23 cellular contexts compared by ENCODE assay signal in the genomic region with DNA sequence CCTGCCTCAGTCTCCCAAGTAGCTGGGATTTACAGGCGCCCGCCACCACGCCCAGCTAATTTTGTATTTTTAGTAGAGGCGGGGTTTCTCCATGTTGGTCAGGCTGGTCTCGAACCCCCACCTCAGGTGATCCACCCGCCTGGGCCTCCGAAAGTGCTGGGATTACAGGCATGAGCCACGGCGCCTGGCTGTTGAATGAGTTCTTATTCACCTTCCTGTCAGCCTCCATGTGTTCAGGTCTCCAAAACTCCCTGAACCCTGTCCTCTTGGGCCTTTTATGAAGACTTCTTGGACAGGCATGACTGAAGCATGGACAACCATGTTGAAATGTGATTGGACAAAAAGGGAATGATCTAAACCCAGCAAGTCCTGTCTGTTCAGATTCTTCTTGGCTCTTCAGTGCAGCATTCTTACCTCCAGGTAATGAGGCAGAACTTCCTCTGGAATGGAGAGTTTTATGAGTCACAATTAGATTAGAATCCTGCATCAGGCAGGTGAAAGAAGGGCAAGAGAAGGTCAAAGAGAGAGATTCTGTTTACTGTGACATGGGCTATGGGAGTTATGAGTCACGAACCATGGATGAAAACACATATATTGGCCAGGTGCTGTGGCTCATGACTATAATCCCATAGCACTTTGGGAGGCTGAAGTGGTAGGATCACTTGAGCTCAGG. TPM values are rescaled to one million over a fixed set of nuclear protein-coding genes. Genes with fewer than 3 reads are reported as not detected.
DNase-seq lines count a peak whose midpoint lies in the region; ATAC-seq, FAIRE-seq and TF ChIP-seq lines count a peak whose summit lies in the region.
"Had no signal": no experiment of that assay in that cellular context is flagged by ENCODE, and none has a peak within 500 bp of the region (broad histone marks: within the 10 kb centered on the region; RNA-seq: fewer than 3 reads in every experiment).

No MANE protein-coding gene starts in this region.

- CTCF ChIA-PET in MCF 10A (lab: Yijun Ruan, JAX) = no interaction called here

- no peaks in the 10 kb centered on the region for H3K36me3 Mint-ChIP-seq in MCF 10A (ENCODE audit: insufficient read depth, unreplicated experiment)
- H3K36me3 Mint-ChIP-seq in T-helper 17 cell (ENCODE audit: low read depth) = no peaks in the 10 kb centered on the region
- H3K36me3 Mint-ChIP-seq: naive B cell had no signal

- no peaks in the 10 kb centered on the region for H3K9me3 Mint-ChIP-seq in MCF 10A (ENCODE audit: unreplicated experiment)
- H3K9me3 Mint-ChIP-seq: central memory CD8-positive, alpha-beta T cell had no signal

- H3K36me3 ChIP-seq in breast epithelium (no peaks in the 10 kb centered on the region), kidney epithelial cell (ENCODE audit: control insufficient read depth, insufficient read depth, low read length) (no peaks in the 10 kb centered on the region)
- H3K36me3 ChIP-seq: pancreas had no signal

- peaks cover 5% of the 10 kb centered on the region for H3K4me1 Mint-ChIP-seq in MCF 10A (ENCODE audit: insufficient read depth, unreplicated experiment)
- no peaks in the 10 kb centered on the region for H3K4me1 Mint-ChIP-seq in T-helper 17 cell
- H3K4me1 Mint-ChIP-seq: central memory CD8-positive, alpha-beta T cell; naive B cell had no signal

- no peaks in the 10 kb centered on the region for H3K27me3 Mint-ChIP-seq in MCF 10A (ENCODE audit: insufficient read depth, unreplicated experiment)
- peaks cover 11% of the 10 kb centered on the region for H3K27me3 Mint-ChIP-seq in T-helper 17 cell

- no peak overlapping the region for H3K27ac Mint-ChIP-seq in MCF 10A (ENCODE audit: low read depth, unreplicated experiment)
- no peak overlapping the region for H3K27ac Mint-ChIP-seq in T-helper 17 cell
- H3K27ac Mint-ChIP-seq: naive B cell had no signal

- no peak overlapping the region for H3K4me3 Mint-ChIP-seq in MCF 10A (ENCODE audit: unreplicated experiment)
- no peak overlapping the region for H3K4me3 Mint-ChIP-seq in T-helper 17 cell
- H3K4me3 Mint-ChIP-seq: central memory CD8-positive, alpha-beta T cell; naive B cell had no signal

- FAIRE-seq in RCC 7860 (lab: Jason Lieb, UNC) = peak; percentile 44
- FAIRE-seq: GM12891, pancreas had no signal

- intact Hi-C loops in MCF 10A (cut with micrococcal nuclease) (no loop called here), breast epithelium (cut with DNase I; ENCODE audit: low total_unique reads) (no loop called here)

- DNase-seq in MCF 10A (ENCODE audit: unreplicated experiment) = peak; percentile 50
- DNase-seq in breast epithelium (ENCODE audit: low spot score in 2 of 2) = no peak
- DNase-seq in RCC 7860 (ENCODE audit: low spot score) = peak; percentile 58
- DNase-seq in kidney epithelial cell (ENCODE audit: low read depth) = peak; percentile 85
- DNase-seq in T-helper 17 cell = no peak
- no peak for DNase-seq in KG1 (lab: John Stamatoyannopoulos, UW)
- DNase-seq in GM19240 (ENCODE audit: insufficient read length, low spot score) = no peak
- DNase-seq in OCI-M2 (lab: John Stamatoyannopoulos, UW; ENCODE audit: unreplicated experiment) = no peak
- DNase-seq: activated CD8-positive, alpha-beta memory T cell treated with anti-CD3 and anti-CD28 coated beads for 24 hours; activated effector memory CD4-positive, alpha-beta T cell treated with Interleukin-2 at 50 U/mL for 16 hours; amygdala; effector CD8-positive, alpha-beta T cell; GDM1; KBM-7; naive B cell; NCI-H82; pancreas; stimulated activated CD4-positive, alpha-beta T cell treated with anti-CD3 and anti-CD28 coated beads, Interleukin-2, amount 100 ng/mL, for 24 hours had no signal

- no peaks in the 10 kb centered on the region for H3K27me3 ChIP-seq in breast epithelium
- no peaks in the 10 kb centered on the region for H3K27me3 ChIP-seq in kidney epithelial cell (ENCODE audit: control insufficient read depth, insufficient read depth, low read length)
- H3K27me3 ChIP-seq: pancreas had no signal

- no peak for TF ChIP-seq POLR2A in breast epithelium (IDR thresholded peaks at IDR 0.05)

- TF ChIP-seq CTCF in MCF 10A (IDR thresholded peaks at IDR 0.05; ENCODE audit: unreplicated experiment) (no peak), breast epithelium (IDR thresholded peaks at IDR 0.05) (no peak), kidney epithelial cell (IDR thresholded peaks at IDR 0.05; ENCODE audit: insufficient read depth, low read length, poor library complexity, severe bottlenecking) (no peak)

- H3K4me3 ChIP-seq in breast epithelium = no peak overlapping the region
- no peak overlapping the region for H3K4me3 ChIP-seq in kidney epithelial cell (ENCODE audit: low read depth, low read length)
- H3K4me3 ChIP-seq: lung, pancreas had no signal

- no TSS peak for BruUV-seq in MCF 10A (replicated peaks; lab: Mats Ljungman, UMichigan)

- POLR2A ChIA-PET in MCF 10A (lab: Yijun Ruan, JAX) = interaction anchor here (0.7 to 0.8 kb wide), 2 partner anchors 11 to 27 kb away, joined by 3 read pairs; no protein-coding TSS in a partner anchor

- no peak for ATAC-seq in T-helper 17 cell

- H3K9me3 ChIP-seq in breast epithelium (no peaks in the 10 kb centered on the region), T-helper 17 cell (ENCODE audit: control insufficient read depth, low read length, poor library complexity, severe bottlenecking) (no peaks in the 10 kb centered on the region)
- H3K9me3 ChIP-seq: pancreas had no signal

- no peak overlapping the region for H3K27ac ChIP-seq in breast epithelium
- H3K27ac ChIP-seq: pancreas had no signal

- no peaks in the 10 kb centered on the region for H3K4me1 ChIP-seq in breast epithelium
- H3K4me1 ChIP-seq: pancreas had no signal

RNA-seq across cellular contexts. Expression of a gene that starts 23.1 kb away (rescaled TPM):
- total RNA-seq in MCF 10A (2022) = 183 and 202 TPM in 2 replicates
- 100 to 1,000 TPM; 264 to 592 (median 493) TPM for total RNA-seq in breast epithelium
- total RNA-seq in kidney epithelial cell = 269 and 292 TPM in 2 replicates
- total RNA-seq in T-helper 17 cell = 100 to 1,000 TPM; 874 to 882 TPM

RNA-seq across cellular contexts. Expression of a gene that starts 43.1 kb away (rescaled TPM):
- not detected in 2 replicates for total RNA-seq in MCF 10A (2022)
- under 1 TPM in 1 of 3 donors, not detected in 2; 0.48 TPM for total RNA-seq in breast epithelium
- not detected in 2 replicates for total RNA-seq in kidney epithelial cell
- total RNA-seq in T-helper 17 cell = not detected
- total RNA-seq: RPMI7951, subcutaneous adipose tissue had no signal

RNA-seq across cellular contexts. Expression of a gene that starts 46.0 kb away (rescaled TPM):
- total RNA-seq in MCF 10A (2022) (23.9 and 33.2 TPM in 2 replicates), breast epithelium (10 to 100 TPM in 2 of 3 donors, 1 to 10 TPM in 1; 8.5 to 14.5 (median 10.8) TPM), kidney epithelial cell (33.3 and 35.0 TPM in 2 replicates), T-helper 17 cell (10 to 100 TPM; 11.6 to 14.5 TPM)

Comparison
In these comparisons a context has a peak if more than half of its experiments do, and no peak if none do; other contexts are left out.
1. DNase-seq: peak in MCF 10A (single experiment), RCC 7860 (single experiment) and kidney epithelial cell (single experiment); none in breast epithelium (0 of 2), T-helper 17 cell (0 of 3), KG1 (single experiment), GM19240 (single experiment) and OCI-M2 (single experiment).